Comparison of ENCODE assay signal across 1 cellular context in genomic region chr1:220300442-220301121, GRCh38.
A peak's percentile ranks its signal among the peaks of the same experiment; 100 is the strongest.
TF ChIP-seq lines count a peak whose summit lies in the region.

No MANE protein-coding gene starts in this region.

TF ChIP-seq in K562, 482 proteins besides CTCF, POLR2A, EP300 and RAD21 (continued from another document and continues in another):
- TF ChIP-seq, protein P1, sequence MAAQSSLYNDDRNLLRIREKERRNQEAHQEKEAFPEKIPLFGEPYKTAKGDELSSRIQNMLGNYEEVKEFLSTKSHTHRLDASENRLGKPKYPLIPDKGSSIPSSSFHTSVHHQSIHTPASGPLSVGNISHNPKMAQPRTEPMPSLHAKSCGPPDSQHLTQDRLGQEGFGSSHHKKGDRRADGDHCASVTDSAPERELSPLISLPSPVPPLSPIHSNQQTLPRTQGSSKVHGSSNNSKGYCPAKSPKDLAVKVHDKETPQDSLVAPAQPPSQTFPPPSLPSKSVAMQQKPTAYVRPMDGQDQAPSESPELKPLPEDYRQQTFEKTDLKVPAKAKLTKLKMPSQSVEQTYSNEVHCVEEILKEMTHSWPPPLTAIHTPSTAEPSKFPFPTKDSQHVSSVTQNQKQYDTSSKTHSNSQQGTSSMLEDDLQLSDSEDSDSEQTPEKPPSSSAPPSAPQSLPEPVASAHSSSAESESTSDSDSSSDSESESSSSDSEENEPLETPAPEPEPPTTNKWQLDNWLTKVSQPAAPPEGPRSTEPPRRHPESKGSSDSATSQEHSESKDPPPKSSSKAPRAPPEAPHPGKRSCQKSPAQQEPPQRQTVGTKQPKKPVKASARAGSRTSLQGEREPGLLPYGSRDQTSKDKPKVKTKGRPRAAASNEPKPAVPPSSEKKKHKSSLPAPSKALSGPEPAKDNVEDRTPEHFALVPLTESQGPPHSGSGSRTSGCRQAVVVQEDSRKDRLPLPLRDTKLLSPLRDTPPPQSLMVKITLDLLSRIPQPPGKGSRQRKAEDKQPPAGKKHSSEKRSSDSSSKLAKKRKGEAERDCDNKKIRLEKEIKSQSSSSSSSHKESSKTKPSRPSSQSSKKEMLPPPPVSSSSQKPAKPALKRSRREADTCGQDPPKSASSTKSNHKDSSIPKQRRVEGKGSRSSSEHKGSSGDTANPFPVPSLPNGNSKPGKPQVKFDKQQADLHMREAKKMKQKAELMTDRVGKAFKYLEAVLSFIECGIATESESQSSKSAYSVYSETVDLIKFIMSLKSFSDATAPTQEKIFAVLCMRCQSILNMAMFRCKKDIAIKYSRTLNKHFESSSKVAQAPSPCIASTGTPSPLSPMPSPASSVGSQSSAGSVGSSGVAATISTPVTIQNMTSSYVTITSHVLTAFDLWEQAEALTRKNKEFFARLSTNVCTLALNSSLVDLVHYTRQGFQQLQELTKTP (IDR thresholded peaks at IDR 0.05; ENCODE audit: low read depth in 1 of 2, partially characterized antibody in 2 of 2): peak in 1 of 2 experiments; percentile 86
- TF ChIP-seq ZNF354B (CRISPR knock-in tag; IDR thresholded peaks at IDR 0.05): no peak
- peak; percentile 67 for TF ChIP-seq SOX6 (IDR thresholded peaks at IDR 0.05)
- TF ChIP-seq SAFB (IDR thresholded peaks at IDR 0.05; ENCODE audit: borderline replicate concordance, low read depth, low read length): no peak
- TF ChIP-seq DPF2 (IDR thresholded peaks at IDR 0.05): peak; percentile 81
- TF ChIP-seq, protein P2, sequence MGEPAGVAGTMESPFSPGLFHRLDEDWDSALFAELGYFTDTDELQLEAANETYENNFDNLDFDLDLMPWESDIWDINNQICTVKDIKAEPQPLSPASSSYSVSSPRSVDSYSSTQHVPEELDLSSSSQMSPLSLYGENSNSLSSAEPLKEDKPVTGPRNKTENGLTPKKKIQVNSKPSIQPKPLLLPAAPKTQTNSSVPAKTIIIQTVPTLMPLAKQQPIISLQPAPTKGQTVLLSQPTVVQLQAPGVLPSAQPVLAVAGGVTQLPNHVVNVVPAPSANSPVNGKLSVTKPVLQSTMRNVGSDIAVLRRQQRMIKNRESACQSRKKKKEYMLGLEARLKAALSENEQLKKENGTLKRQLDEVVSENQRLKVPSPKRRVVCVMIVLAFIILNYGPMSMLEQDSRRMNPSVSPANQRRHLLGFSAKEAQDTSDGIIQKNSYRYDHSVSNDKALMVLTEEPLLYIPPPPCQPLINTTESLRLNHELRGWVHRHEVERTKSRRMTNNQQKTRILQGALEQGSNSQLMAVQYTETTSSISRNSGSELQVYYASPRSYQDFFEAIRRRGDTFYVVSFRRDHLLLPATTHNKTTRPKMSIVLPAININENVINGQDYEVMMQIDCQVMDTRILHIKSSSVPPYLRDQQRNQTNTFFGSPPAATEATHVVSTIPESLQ (CRISPR knock-in tag; IDR thresholded peaks at IDR 0.05): no peak
- TF ChIP-seq, protein P3, sequence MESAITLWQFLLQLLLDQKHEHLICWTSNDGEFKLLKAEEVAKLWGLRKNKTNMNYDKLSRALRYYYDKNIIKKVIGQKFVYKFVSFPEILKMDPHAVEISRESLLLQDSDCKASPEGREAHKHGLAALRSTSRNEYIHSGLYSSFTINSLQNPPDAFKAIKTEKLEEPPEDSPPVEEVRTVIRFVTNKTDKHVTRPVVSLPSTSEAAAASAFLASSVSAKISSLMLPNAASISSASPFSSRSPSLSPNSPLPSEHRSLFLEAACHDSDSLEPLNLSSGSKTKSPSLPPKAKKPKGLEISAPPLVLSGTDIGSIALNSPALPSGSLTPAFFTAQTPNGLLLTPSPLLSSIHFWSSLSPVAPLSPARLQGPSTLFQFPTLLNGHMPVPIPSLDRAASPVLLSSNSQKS (CRISPR knock-in tag; IDR thresholded peaks at IDR 0.05): no peak
- no peak for TF ChIP-seq CREB3L1 (IDR thresholded peaks at IDR 0.05; ENCODE audit: borderline replicate concordance, low read depth)
- peak; percentile 68 for TF ChIP-seq TAL1 (IDR thresholded peaks at IDR 0.05)
- no peak for TF ChIP-seq COPS2 (conservative IDR thresholded peaks at IDR 0.05)
- TF ChIP-seq PCBP1 (IDR thresholded peaks at IDR 0.05; ENCODE audit: low read depth, low read length, poor library complexity, severe bottlenecking): no peak
- TF ChIP-seq BHLHE40 (IDR thresholded peaks at IDR 0.05; ENCODE audit: low read length): peak; percentile 92
- peak; percentile 7; the same call in 1 of the 2 replicates for TF ChIP-seq ZNF24 (IDR thresholded peaks at IDR 0.05)
- TF ChIP-seq ZNF436 (CRISPR knock-in tag; IDR thresholded peaks at IDR 0.05): no peak
- no peak for TF ChIP-seq GATA2 (CRISPR knock-in tag; IDR thresholded peaks at IDR 0.05)
- TF ChIP-seq MAX (CRISPR knock-in tag; IDR thresholded peaks at IDR 0.05): no peak
- TF ChIP-seq, protein P4, sequence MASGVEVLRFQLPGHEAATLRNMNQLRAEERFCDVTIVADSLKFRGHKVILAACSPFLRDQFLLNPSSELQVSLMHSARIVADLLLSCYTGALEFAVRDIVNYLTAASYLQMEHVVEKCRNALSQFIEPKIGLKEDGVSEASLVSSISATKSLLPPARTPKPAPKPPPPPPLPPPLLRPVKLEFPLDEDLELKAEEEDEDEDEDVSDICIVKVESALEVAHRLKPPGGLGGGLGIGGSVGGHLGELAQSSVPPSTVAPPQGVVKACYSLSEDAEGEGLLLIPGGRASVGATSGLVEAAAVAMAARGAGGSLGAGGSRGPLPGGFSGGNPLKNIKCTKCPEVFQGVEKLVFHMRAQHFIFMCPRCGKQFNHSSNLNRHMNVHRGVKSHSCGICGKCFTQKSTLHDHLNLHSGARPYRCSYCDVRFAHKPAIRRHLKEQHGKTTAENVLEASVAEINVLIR (CRISPR knock-in tag; IDR thresholded peaks at IDR 0.05): 0 out of 2 replicates have a peak, but pooled peaks have one; percentile 33
- no peak for TF ChIP-seq KLF1 (tag; IDR thresholded peaks at IDR 0.05)
- TF ChIP-seq ATF4 (CRISPR knock-in tag; IDR thresholded peaks at IDR 0.05): peak; percentile 64; the same call in 1 of the 2 replicates
- TF ChIP-seq CHCHD3 (CRISPR knock-in tag; IDR thresholded peaks at IDR 0.05): no peak
- TF ChIP-seq HNRNPLL (IDR thresholded peaks at IDR 0.05; ENCODE audit: low read depth, low read length, poor library complexity, severe bottlenecking): no peak
- TF ChIP-seq ZBTB40 (IDR thresholded peaks at IDR 0.05): peak; percentile 45; the same call in 1 of the 2 replicates
- TF ChIP-seq ZBTB40 (CRISPR knock-in tag; IDR thresholded peaks at IDR 0.05): no peak
- TF ChIP-seq ARID3A (IDR thresholded peaks at IDR 0.05; ENCODE audit: borderline replicate concordance, low read depth, low read length): no peak; the same call in none of the 2 replicates
- TF ChIP-seq BRD4 (IDR thresholded peaks at IDR 0.05): no peak
- peak; percentile 98 for TF ChIP-seq JUND (IDR thresholded peaks at IDR 0.05; ENCODE audit: borderline replicate concordance, low read depth, low read length)
- TF ChIP-seq JUND (tag; IDR thresholded peaks at IDR 0.05; ENCODE audit: borderline replicate concordance, low read depth, low read length): peak; percentile 99
- TF ChIP-seq ZNF263 (CRISPR knock-in tag; IDR thresholded peaks at IDR 0.05; ENCODE audit: borderline replicate concordance): no peak
